In genomic region chr9:78296893-78297671, GRCh38 we compare ENCODE assay signal across 8 cellular contexts. TPM values are rescaled to one million over a fixed set of nuclear protein-coding genes. Genes with fewer than 3 reads are reported as not detected.
A peak's percentile ranks its signal among the peaks of the same experiment; 100 is the strongest.
DNase-seq lines count a peak whose midpoint lies in the region; TF ChIP-seq lines count a peak whose summit lies in the region.

PSAT1 (plus strand) TSS chr9:78297125; CDS start chr9:78297211, 86 bp downstream.

- H3K4me3 ChIP-seq in GM06990 (replicated peaks; ENCODE audit: low read depth, low read length) = peak within 1 kb of the TSS; percentile 89
- peak within 1 kb of the TSS; percentile 85 for H3K4me3 ChIP-seq in NB4 (ENCODE audit: low read depth, low read length)
- peak within 1 kb of the TSS; percentile 55 for H3K4me3 ChIP-seq in suprapubic skin

- H3K9me3 ChIP-seq in suprapubic skin = no peaks in the 10 kb centered on the region

- TF ChIP-seq CTCF in GM06990 (IDR thresholded peaks at IDR 0.05; ENCODE audit: insufficient read depth, low read length, poor library complexity, severe bottlenecking) (no peak), HFFc6 (IDR thresholded peaks at IDR 0.05) (0 out of 2 replicates have a peak, but pooled peaks have one; percentile 18), NB4 (IDR thresholded peaks at IDR 0.05; ENCODE audit: low read depth, low read length) (no peak), suprapubic skin (IDR thresholded peaks at IDR 0.05) (peak in 1 of 2 donors; percentile 19)

- under 1% methylated on average over 37 of the region's 76 CpGs for WGBS in suprapubic skin

- CTCF ChIA-PET in activated naive CD4-positive, alpha-beta T cell treated with anti-CD3 and anti-CD28 coated beads for 36 hours (lab: Charles Lee) = interaction anchor here (0.7 to 1.1 kb wide), 4 partner anchors 12 to 33 kb away, joined by 3 read pairs; no protein-coding TSS in a partner anchor

- DNase-seq in GM06990 (ENCODE audit: extremely low read depth, insufficient read length) (peak; percentile 92), HFFc6 (peak; percentile 97), NB4 (ENCODE audit: low read depth) (peak; percentile 97), SK-N-DZ (ENCODE audit: low spot score) (peak; percentile 98), globus pallidus (ENCODE audit: low spot score) (peak; percentile 95), nucleus accumbens (lab: John Stamatoyannopoulos, UW) (peak; percentile 49 to 96 (median 90)), suprapubic skin (ENCODE audit: low spot score in 2 of 2) (peak; percentile 81 to 89)
- peak; percentile 95 for DNase-seq in activated naive CD4-positive, alpha-beta T cell treated with anti-CD3 and anti-CD28 coated beads for 36 hours

- intact Hi-C loops in activated naive CD4-positive, alpha-beta T cell treated with anti-CD3 and anti-CD28 coated beads for 36 hours (cut with micrococcal nuclease) = loop anchor here (1.0 to 10.0 kb wide), 9 partner anchors 36 to 1274 kb away; partner anchors contain the start of genes CEP78, TLE4 and VPS13A

- peak within 1 kb of the TSS; percentile 94 for H3K4me3 Mint-ChIP-seq in HFFc6
- peak within 1 kb of the TSS; percentile 81 for H3K4me3 Mint-ChIP-seq in activated naive CD4-positive, alpha-beta T cell treated with anti-CD3 and anti-CD28 coated beads for 36 hours

- no peaks in the 10 kb centered on the region for H3K9me3 Mint-ChIP-seq in HFFc6
- H3K9me3 Mint-ChIP-seq in activated naive CD4-positive, alpha-beta T cell treated with anti-CD3 and anti-CD28 coated beads for 36 hours = no peaks in the 10 kb centered on the region

- H3K27me3 ChIP-seq in GM06990 (replicated peaks; ENCODE audit: control insufficient read depth, insufficient read depth, low read length) (no peaks in the 10 kb centered on the region), suprapubic skin (peaks cover 30% of the 10 kb centered on the region)

- peaks cover 3% of the 10 kb centered on the region; the same call in 1 of the 2 replicates for H3K36me3 Mint-ChIP-seq in HFFc6 (ENCODE audit: low read depth)
- H3K36me3 Mint-ChIP-seq in activated naive CD4-positive, alpha-beta T cell treated with anti-CD3 and anti-CD28 coated beads for 36 hours (ENCODE audit: low read depth) = peaks cover 29% of the 10 kb centered on the region

- H3K27ac Mint-ChIP-seq in HFFc6 = peak within 1 kb of the TSS; percentile 86
- H3K27ac Mint-ChIP-seq in activated naive CD4-positive, alpha-beta T cell treated with anti-CD3 and anti-CD28 coated beads for 36 hours = peak within 1 kb of the TSS; percentile 94

- H3K36me3 ChIP-seq in GM06990 (ENCODE audit: control insufficient read depth, insufficient read depth, low read length) = no peaks in the 10 kb centered on the region; the same call in 1 of the 2 replicates
- H3K36me3 ChIP-seq in suprapubic skin = no peaks in the 10 kb centered on the region

- peak within 1 kb of the TSS; percentile 66 for H3K27ac ChIP-seq in suprapubic skin

- peak; percentile 55 for TF ChIP-seq POLR2A in NB4 (IDR thresholded peaks at IDR 0.05; ENCODE audit: extremely low read depth, insufficient read length)
- TF ChIP-seq POLR2A in suprapubic skin (IDR thresholded peaks at IDR 0.05) = no peak

- peaks cover 44% of the 10 kb centered on the region for H3K4me1 Mint-ChIP-seq in HFFc6 (ENCODE audit: low read depth)
- H3K4me1 Mint-ChIP-seq in activated naive CD4-positive, alpha-beta T cell treated with anti-CD3 and anti-CD28 coated beads for 36 hours (ENCODE audit: low read depth) = peaks cover 40% of the 10 kb centered on the region

- TF ChIP-seq EP300 in suprapubic skin (IDR thresholded peaks at IDR 0.05) = no peak

- peaks cover 1% of the 10 kb centered on the region for H3K27me3 Mint-ChIP-seq in HFFc6 (ENCODE audit: insufficient read depth)
- no peaks in the 10 kb centered on the region for H3K27me3 Mint-ChIP-seq in activated naive CD4-positive, alpha-beta T cell treated with anti-CD3 and anti-CD28 coated beads for 36 hours (ENCODE audit: low read depth)

- H3K4me1 ChIP-seq in suprapubic skin = peaks cover 30% of the 10 kb centered on the region

RNA-seq across cellular contexts. Expression of gene PSAT1, which starts in this region (rescaled TPM):
- total RNA-seq in HFFc6 (2021; fragmentation: NEBNext Ultra II Directional; extraction: Animal tissue kit (Norgen Biotek cat#: 25700)) = 100 to 1,000 TPM in 1 of 6 experiments, 10 to 100 TPM in 5; 56.5 to 102 (median 61.9) TPM
- 245 and 255 TPM in 2 replicates for polyA plus RNA-seq in SK-N-DZ (2014; cell fraction: cytosol; rRNA removed)
- polyA plus RNA-seq in SK-N-DZ (2014; cell fraction: nucleus; rRNA removed) = 92.5 and 110 TPM in 2 replicates
- 100 to 1,000 TPM; 235 to 240 TPM for total RNA-seq in activated naive CD4-positive, alpha-beta T cell treated with anti-CD3 and anti-CD28 coated beads for 36 hours
- 100 to 1,000 TPM in 1 of 4 donors, 10 to 100 TPM in 3; 47.4 to 101 (median 75.7) TPM for total RNA-seq in suprapubic skin

Comparison
In these comparisons a context has a peak if more than half of its experiments do, and no peak if none do; other contexts are left out.
1. Peak in every context shown above with its lines: DNase-seq, H3K4me3 ChIP-seq and H3K27ac ChIP-seq.